Comparison of ENCODE assay signal across 1 cellular context in genomic region chr16:18932243-18932997, GRCh38.
TF ChIP-seq lines count a peak whose summit lies in the region.

No MANE protein-coding gene starts in this region.

TF ChIP-seq in K562, 482 proteins besides CTCF, POLR2A, EP300 and RAD21:
- no peak for TF ChIP-seq PURB (CRISPR knock-in tag; IDR thresholded peaks at IDR 0.05; ENCODE audit: low read depth)
- TF ChIP-seq SOX6 (IDR thresholded peaks at IDR 0.05), result peak; percentile 31; the same call in 1 of the 2 replicates
